1 cellular context compared by ENCODE assay signal in genomic region chr7:135714534-135715009, GRCh38.
TF ChIP-seq lines count a peak whose summit lies in the region.

No MANE protein-coding gene starts in this region.

TF ChIP-seq in IMR-90, 13 proteins besides CTCF, POLR2A, EP300 and RAD21 (continued from another document):
- TF ChIP-seq RCOR1 (IDR thresholded peaks at IDR 0.05; ENCODE audit: insufficient replicate concordance, low read length) (no peak), MAFK (IDR thresholded peaks at IDR 0.05; ENCODE audit: low read depth, low read length) (no peak), MAZ (IDR thresholded peaks at IDR 0.05; ENCODE audit: borderline replicate concordance, low read depth, low read length) (no peak), ELK1 (IDR thresholded peaks at IDR 0.05; ENCODE audit: borderline replicate concordance, low read depth, low read length) (no peak)
TF ChIP-seq in IMR-90: peak in this region for 0.
